Comparison of ENCODE assay signal across 1 cellular context in genomic region chr19:39829702-39830275, GRCh38.
A peak's percentile ranks its signal among the peaks of the same experiment; 100 is the strongest.
TF ChIP-seq lines count a peak whose summit lies in the region.

No MANE protein-coding gene starts in this region.

TF ChIP-seq in HEK293, 187 proteins besides CTCF, POLR2A, EP300 and RAD21 (continued from another document):
- TF ChIP-seq ZBTB44 (tag by site-specific recombination; IDR thresholded peaks at IDR 0.05) (no peak), ZSCAN4 (tag by site-specific recombination; IDR thresholded peaks at IDR 0.05) (no peak), ZNF2 (tag by site-specific recombination; IDR thresholded peaks at IDR 0.05) (no peak), ZNF529 (tag by site-specific recombination; IDR thresholded peaks at IDR 0.05; ENCODE audit: insufficient replicate concordance) (no peak), ZNF571 (tag by site-specific recombination; IDR thresholded peaks at IDR 0.05) (no peak), ZNF48 (tag by site-specific recombination; IDR thresholded peaks at IDR 0.05) (no peak), SCRT2 (tag by site-specific recombination; IDR thresholded peaks at IDR 0.05) (peak; percentile 80), ZNF654 (tag by site-specific recombination; IDR thresholded peaks at IDR 0.05; ENCODE audit: low read depth) (no peak), ZNF311 (tag by site-specific recombination; IDR thresholded peaks at IDR 0.05; ENCODE audit: borderline replicate concordance) (no peak), SCRT1 (tag by site-specific recombination; IDR thresholded peaks at IDR 0.05; ENCODE audit: borderline replicate concordance) (peak; percentile 52; the same call in 1 of the 2 replicates), ZNF274 (IDR thresholded peaks at IDR 0.05; ENCODE audit: low read length) (no peak), ZNF274 (tag by site-specific recombination; IDR thresholded peaks at IDR 0.05; ENCODE audit: borderline replicate concordance) (no peak), ZNF140 (tag by site-specific recombination; IDR thresholded peaks at IDR 0.05) (no peak), ZFHX2 (tag by site-specific recombination; conservative IDR thresholded peaks at IDR 0.05) (no peak), ZNF549 (tag by site-specific recombination; IDR thresholded peaks at IDR 0.05) (no peak), IKZF3 (tag by site-specific recombination; IDR thresholded peaks at IDR 0.05) (no peak), HIC1 (tag by site-specific recombination; IDR thresholded peaks at IDR 0.05) (peak; percentile 40; the same call in 1 of the 2 replicates), ZNF202 (tag by site-specific recombination; IDR thresholded peaks at IDR 0.05; ENCODE audit: borderline replicate concordance) (no peak), ZNF639 (tag by site-specific recombination; IDR thresholded peaks at IDR 0.05) (no peak)
TF ChIP-seq in HEK293: peak in this region for 3.
